ENCODE assay signal across 18 cellular contexts in genomic region chr10:132224343-132225072, GRCh38. TPM values are rescaled to one million over a fixed set of nuclear protein-coding genes. Genes with fewer than 3 reads are reported as not detected.
"Had no signal": no experiment of that assay in that cellular context is flagged by ENCODE, and none has a peak within 500 bp of the region (broad histone marks: within the 10 kb centered on the region; RNA-seq: fewer than 3 reads in every experiment).

No MANE protein-coding gene starts in this region.

- H3K9me3 ChIP-seq: esophagus squamous epithelium, mucosa of descending colon, pancreas, right lobe of liver, tibial artery, upper lobe of left lung, uterus had no signal

- DNase-seq: dermis blood vessel endothelial cell; esophagus squamous epithelium; foreskin keratinocyte; immature natural killer cell; mammary epithelial cell; mucosa of descending colon; naive thymus-derived CD8-positive, alpha-beta T cell; right lobe of liver; stimulated activated CD4-positive, alpha-beta T cell treated with anti-CD3 and anti-CD28 coated beads, Interleukin-15, amount 100 ng/mL, for 24 hours; stimulated activated CD4-positive, alpha-beta T cell treated with anti-CD3 and anti-CD28 coated beads, Interleukin-1b, Interleukin-23, amount 100 ng/mL, for 48 hours; stimulated activated CD4-positive, alpha-beta T cell treated with anti-CD3 and anti-CD28 coated beads, Interleukin-4, amount 100 ng/mL, for 24 hours; tibial artery; uterus had no signal

- H3K9me3 Mint-ChIP-seq: immature natural killer cell; naive thymus-derived CD8-positive, alpha-beta T cell; stimulated activated memory B cell treated with anti-CD40 and anti-IgM and Interleukin-4, amounts not matched to agents 10 μg/mL and 1 μg/mL and 100 μg/mL, for 72 hours; stimulated activated naive CD8-positive, alpha-beta T cell treated with anti-CD3 and anti-CD28 coated beads, Interleukin-15, Interleukin-2, amounts not matched to agents 100 ng/mL and 50 ng/mL, for 24 hours had no signal

- H3K4me3 ChIP-seq: esophagus squamous epithelium, mucosa of descending colon, pancreas, right lobe of liver, tibial artery, upper lobe of left lung, uterus had no signal

- H3K36me3 ChIP-seq: esophagus squamous epithelium, pancreas, right lobe of liver, tibial artery, uterus had no signal

- H3K27me3 Mint-ChIP-seq: naive thymus-derived CD8-positive, alpha-beta T cell; progenitor cell of endocrine pancreas; stimulated activated memory B cell treated with anti-CD40 and anti-IgM and Interleukin-4, amounts not matched to agents 10 μg/mL and 1 μg/mL and 100 μg/mL, for 72 hours; stimulated activated naive CD8-positive, alpha-beta T cell treated with anti-CD3 and anti-CD28 coated beads, Interleukin-15, Interleukin-2, amounts not matched to agents 100 ng/mL and 50 ng/mL, for 24 hours had no signal

- H3K27me3 ChIP-seq: esophagus squamous epithelium, foreskin keratinocyte, pancreas, right lobe of liver, upper lobe of left lung, uterus had no signal

- H3K27ac Mint-ChIP-seq: progenitor cell of endocrine pancreas; stimulated activated memory B cell treated with anti-CD40 and anti-IgM and Interleukin-4, amounts not matched to agents 10 μg/mL and 1 μg/mL and 100 μg/mL, for 72 hours; stimulated activated naive CD8-positive, alpha-beta T cell treated with anti-CD3 and anti-CD28 coated beads, Interleukin-15, Interleukin-2, amounts not matched to agents 100 ng/mL and 50 ng/mL, for 24 hours had no signal

- H3K4me3 Mint-ChIP-seq: immature natural killer cell; naive thymus-derived CD8-positive, alpha-beta T cell; stimulated activated memory B cell treated with anti-CD40 and anti-IgM and Interleukin-4, amounts not matched to agents 10 μg/mL and 1 μg/mL and 100 μg/mL, for 72 hours; stimulated activated naive CD8-positive, alpha-beta T cell treated with anti-CD3 and anti-CD28 coated beads, Interleukin-15, Interleukin-2, amounts not matched to agents 100 ng/mL and 50 ng/mL, for 24 hours had no signal

- H3K27ac ChIP-seq: esophagus squamous epithelium, foreskin keratinocyte, pancreas, right lobe of liver, tibial artery, upper lobe of left lung, uterus had no signal

- H3K4me1 ChIP-seq: foreskin keratinocyte, pancreas, right lobe of liver, tibial artery had no signal

- ATAC-seq: foreskin keratinocyte; naive thymus-derived CD8-positive, alpha-beta T cell had no signal

RNA-seq across cellular contexts. Expression of gene DPYSL4, which starts 37.8 kb away (rescaled TPM):
- polyA plus RNA-seq: immature natural killer cell had no signal
